ENCODE assay signal across 9 cellular contexts in genomic region chr1:46401514-46401913, GRCh38. TPM values are rescaled to one million over a fixed set of nuclear protein-coding genes. Genes with fewer than 3 reads are reported as not detected.
DNase-seq lines count a peak whose midpoint lies in the region; ATAC-seq and TF ChIP-seq lines count a peak whose summit lies in the region.
"Had no signal": no experiment of that assay in that cellular context is flagged by ENCODE, and none has a peak within 500 bp of the region (broad histone marks: within the 10 kb centered on the region; RNA-seq: fewer than 3 reads in every experiment).

No MANE protein-coding gene starts in this region.

- intact Hi-C loops in Panc1 (cut with micrococcal nuclease; ENCODE audit: unreplicated experiment) (no loop called here), prostate gland (cut with DNase I) (no loop called here)

- H3K27me3 ChIP-seq in Panc1 (ENCODE audit: control insufficient read depth, insufficient read depth, low read length) (no peaks in the 10 kb centered on the region), prostate gland (replicated peaks; ENCODE audit: insufficient read depth) (no peaks in the 10 kb centered on the region)

- H3K9me3 ChIP-seq in Panc1 (ENCODE audit: control insufficient read depth, insufficient read depth, low read depth, low read length) (no peaks in the 10 kb centered on the region), prostate gland (no peaks in the 10 kb centered on the region)

- no peak for TF ChIP-seq POLR2A in prostate gland (IDR thresholded peaks at IDR 0.05)

- CTCF ChIA-PET in Panc1 (lab: Charles Lee): no interaction called here

- no peak overlapping the region for H3K4me3 ChIP-seq in AG10803 (ENCODE audit: low read length)
- H3K4me3 ChIP-seq in Panc1 (ENCODE audit: low read depth in 2 of 2, low read length in 2 of 2): no peak overlapping the region
- H3K4me3 ChIP-seq in prostate gland: no peak overlapping the region

- TF ChIP-seq CTCF in AG10803 (conservative IDR thresholded peaks at IDR 0.05; ENCODE audit: low read length) (no peak), Panc1 (IDR thresholded peaks at IDR 0.05) (no peak), prostate gland (IDR thresholded peaks at IDR 0.05) (no peak)

- H3K4me1 ChIP-seq in Panc1 (ENCODE audit: control insufficient read depth, insufficient read depth, low read length): peaks cover 20% of the 10 kb centered on the region
- H3K4me1 ChIP-seq in prostate gland (replicated peaks): peaks cover 28% of the 10 kb centered on the region

- no TSS peak for BruUV-seq in Panc1 (replicated peaks; lab: Mats Ljungman, UMichigan)

- in situ Hi-C loops in Panc1 (cut with HindIII; ENCODE audit: low pct_unique_long_range_greater_than_20kb, low sequenced_read_pairs): no loop called here

- H3K36me3 ChIP-seq in Panc1 (ENCODE audit: control insufficient read depth, insufficient read depth, low read length): no peaks in the 10 kb centered on the region
- no peaks in the 10 kb centered on the region for H3K36me3 ChIP-seq in prostate gland

- peak; percentile 26 for DNase-seq in AG10803 (ENCODE audit: low read depth)
- no peak for DNase-seq in Panc1 (ENCODE audit: low read depth, low spot score)
- peak; percentile 36 for DNase-seq in fibroblast of gingiva (ENCODE audit: low read depth)
- DNase-seq in prostate gland (ENCODE audit: low spot score): no peak
- no peak for DNase-seq in NCI-H1417 (lab: John Stamatoyannopoulos, UW)
- no peak for DNase-seq in activated T-cell treated with anti-CD3 and anti-CD28 coated beads, Interleukin-2, amount 50 U/mL, for 48 hours
- DNase-seq: activated CD8-positive, alpha-beta memory T cell treated with anti-CD3 and anti-CD28 coated beads, Interleukin-2, amount 50 U/mL, for 48 hours had no signal

- ATAC-seq in Panc1 (peak; percentile 31), HG03354 (IDR thresholded peaks at IDR 0.05; ENCODE audit: poor library complexity, severe bottlenecking, unreplicated experiment) (no peak), HG02610 (IDR thresholded peaks at IDR 0.05; ENCODE audit: unreplicated experiment) (no peak)

- POLR2A ChIA-PET in Panc1 (lab: Charles Lee): interaction anchor here (0.7 to 0.8 kb wide), 2 partner anchors 18 to 40 kb away, joined by 5 read pairs; no protein-coding TSS in a partner anchor

- H3K27ac ChIP-seq in Panc1 (ENCODE audit: low read length): no peak overlapping the region
- peak overlapping the region; percentile 23 to 64 for H3K27ac ChIP-seq in prostate gland

- WGBS in prostate gland: 50% methylated on average over 4 of the region's 4 CpGs

RNA-seq across cellular contexts. Expression of gene FAAH, which starts 7.4 kb away (rescaled TPM):
- total RNA-seq in Panc1 (2021; ENCODE audit: unreplicated experiment) (25.9 TPM), prostate gland (100 to 1,000 TPM; 122 to 264 TPM)
- polyA plus RNA-seq in Panc1 (2012; ENCODE audit: insufficient read length): 25.5 TPM

Comparison
In these comparisons a context has a peak if more than half of its experiments do, and no peak if none do; other contexts are left out.
1. DNase-seq: peak in AG10803 (single experiment) and fibroblast of gingiva (single experiment); none in Panc1 (single experiment), prostate gland (single experiment), NCI-H1417 (0 of 3) and activated T-cell treated with anti-CD3 and anti-CD28 coated beads, Interleukin-2, amount 50 U/mL, for 48 hours (0 of 2).